Comparison of ENCODE assay signal across 8 cellular contexts in the genomic region with DNA sequence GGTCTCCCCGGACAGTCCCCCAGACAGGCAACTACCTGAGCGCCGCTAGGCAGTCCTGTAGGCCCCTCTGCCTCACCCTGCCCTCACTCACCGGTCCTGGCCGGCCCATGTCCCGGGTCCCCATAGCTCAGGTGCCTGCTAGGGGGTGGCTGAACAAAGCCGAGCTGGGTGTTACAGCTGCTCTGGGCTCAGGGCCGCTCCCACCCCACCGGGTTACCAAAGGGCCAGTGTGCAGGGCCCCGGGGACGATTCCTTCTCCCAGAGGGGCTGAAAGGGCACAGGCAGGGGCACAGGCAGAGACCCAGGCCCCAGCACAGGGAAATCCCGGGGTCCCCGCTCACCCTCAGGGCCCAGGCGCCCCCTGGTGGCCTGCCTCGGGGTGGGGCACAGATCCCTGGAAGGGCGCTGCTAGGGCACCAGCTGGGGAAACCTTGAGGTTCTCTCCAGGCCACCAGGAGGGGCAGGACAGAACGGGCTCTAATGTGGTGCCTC.
DNase-seq lines count a peak whose midpoint lies in the region; ATAC-seq and TF ChIP-seq lines count a peak whose summit lies in the region.

No MANE protein-coding gene starts in this region.

- H3K27ac Mint-ChIP-seq in CD4-positive, alpha-beta memory T cell, result no peak overlapping the region

- H2AFZ ChIP-seq in mammary epithelial cell (ENCODE audit: low read depth, low read length), result no peak overlapping the region

- DNase-seq in CD4-positive, alpha-beta memory T cell, result peak in 4 of 5 donors; percentile 54 to 67 (median 63)
- DNase-seq in HT-29 (ENCODE audit: low spot score) (peak; percentile 54), mammary epithelial cell (peak; percentile 11), lower lobe of right lung (no peak)
- DNase-seq in activated CD4-positive, CD25-positive, alpha-beta regulatory T cell (lab: John Stamatoyannopoulos, UW), result peak; percentile 25 to 59 (median 41)
- peak; percentile 43 to 61 for DNase-seq in stimulated activated CD8-positive, alpha-beta memory T cell treated with anti-CD3 and anti-CD28 coated beads, Interleukin-2, amount 100 ng/mL, for 48 hours (ENCODE audit: low read depth in 2 of 2)

- in situ Hi-C loops in mammary epithelial cell (cut with MboI; ENCODE audit: low sequenced_read_pairs in 2 of 2), result loop anchor here in 1 of 2 donors (5.0 kb wide), 1 partner anchor 255 kb away; no protein-coding TSS in a partner anchor

- no peak overlapping the region for H3K27ac ChIP-seq in CD4-positive, alpha-beta memory T cell (ENCODE audit: low read depth, low read length)
- no peak overlapping the region for H3K27ac ChIP-seq in mammary epithelial cell (ENCODE audit: insufficient read depth, low read depth, low read length)
- H3K27ac ChIP-seq in lower lobe of right lung, result no peak overlapping the region

- intact Hi-C loops in CD4-positive, alpha-beta memory T cell (cut with micrococcal nuclease), result loop anchor here (1.0 kb wide), 2 partner anchors 175 to 283 kb away; no protein-coding TSS in a partner anchor
- intact Hi-C loops in mammary epithelial cell (cut with micrococcal nuclease), result loop anchor here (1.0 to 5.0 kb wide), 3 partner anchors 175 to 440 kb away; no protein-coding TSS in a partner anchor
- intact Hi-C loops in lower lobe of right lung (cut with DNase I), result no loop called here

- no peak overlapping the region for H3K4me3 ChIP-seq in CD4-positive, alpha-beta memory T cell (ENCODE audit: low read length in 2 of 2)
- H3K4me3 ChIP-seq in mammary epithelial cell (replicated peaks in 1 of 3; ENCODE audit: insufficient read depth in 1 of 3, low read depth in 2 of 3, low read length in 3 of 3) (no peak overlapping the region), lower lobe of right lung (no peak overlapping the region)

- peaks cover 0 to 4% (median 0%) of the 10 kb centered on the region in 4 donors for H3K4me1 Mint-ChIP-seq in CD4-positive, alpha-beta memory T cell

- no peaks in the 10 kb centered on the region for H3K27me3 ChIP-seq in CD4-positive, alpha-beta memory T cell (ENCODE audit: insufficient read depth, low read length)
- H3K27me3 ChIP-seq in mammary epithelial cell (ENCODE audit: insufficient read depth, low read length) (no peaks in the 10 kb centered on the region), lower lobe of right lung (ENCODE audit: low read depth) (peaks cover 5% of the 10 kb centered on the region)

- no TSS peak for BruUV-seq in mammary epithelial cell (replicated peaks; lab: Mats Ljungman, UMichigan)

- H4K20me1 ChIP-seq in mammary epithelial cell (ENCODE audit: insufficient read depth, low read length), result no peaks in the 10 kb centered on the region

- ATAC-seq in lower lobe of right lung (peak; percentile 47 to 64), HG02763 (IDR thresholded peaks at IDR 0.05; ENCODE audit: unreplicated experiment) (no peak), GM21737 (IDR thresholded peaks at IDR 0.05; ENCODE audit: unreplicated experiment) (no peak)

- POLR2A ChIA-PET in CD4-positive, alpha-beta memory T cell (lab: Charles Lee; ENCODE audit: partially characterized antibody), result interaction anchor here (1.5 to 1.7 kb wide), 2 partner anchors 256 to 316 kb away, joined by 4 to 11 read pairs; a partner anchor contains a TSS

- WGBS in mammary epithelial cell (ENCODE audit: low coverage, missing lambda C conversion rate), result 55% methylated on average over 7 of the region's 17 CpGs

- dilution Hi-C loops in mammary epithelial cell (cut with HindIII; ENCODE audit: low sequenced_read_pairs), result no loop called here

- H3K9ac ChIP-seq in mammary epithelial cell (ENCODE audit: insufficient read depth, low read length), result no peak overlapping the region

- peaks cover 0 to 5% of the 10 kb centered on the region in 2 donors for H3K27me3 Mint-ChIP-seq in CD4-positive, alpha-beta memory T cell

- no peak overlapping the region for H3K4me2 ChIP-seq in mammary epithelial cell (ENCODE audit: insufficient read depth, low read depth, low read length)

- no peaks in the 10 kb centered on the region for H3K36me3 Mint-ChIP-seq in CD4-positive, alpha-beta memory T cell

- peaks cover 0 to 5% (median 0%) of the 10 kb centered on the region in 8 donors for H3K9me3 Mint-ChIP-seq in CD4-positive, alpha-beta memory T cell

- TF ChIP-seq CTCF in mammary epithelial cell (conservative IDR thresholded peaks at IDR 0.05 in 1 of 2, IDR thresholded peaks at IDR 0.05 in 1 of 2; ENCODE audit: extremely low read depth in 1 of 2, insufficient read depth in 1 of 2, low read depth in 1 of 2, low read length in 2 of 2) (peak; percentile 58 to 85), lower lobe of right lung (IDR thresholded peaks at IDR 0.05) (peak; percentile 81)

- H3K4me3 Mint-ChIP-seq in CD4-positive, alpha-beta memory T cell, result no peak overlapping the region

- no peaks in the 10 kb centered on the region for H3K9me3 ChIP-seq in CD4-positive, alpha-beta memory T cell (ENCODE audit: control insufficient read depth in 1 of 2, low read length in 2 of 2)
- H3K9me3 ChIP-seq in mammary epithelial cell (replicated peaks; ENCODE audit: insufficient read depth, low read length) (no peaks in the 10 kb centered on the region), lower lobe of right lung (no peaks in the 10 kb centered on the region)

- H3K36me3 ChIP-seq in CD4-positive, alpha-beta memory T cell (ENCODE audit: insufficient read depth, low read length), result no peaks in the 10 kb centered on the region
- no peaks in the 10 kb centered on the region for H3K36me3 ChIP-seq in mammary epithelial cell (ENCODE audit: insufficient read depth, low read length)
- no peaks in the 10 kb centered on the region for H3K36me3 ChIP-seq in lower lobe of right lung

- CTCF ChIA-PET in CD4-positive, alpha-beta memory T cell (lab: Charles Lee; ENCODE audit: partially characterized antibody), result interaction anchor here (0.6 to 10.6 kb wide), 16 partner anchors 16 to 440 kb away, joined by 3 to 225 read pairs (median 4); a partner anchor contains a TSS
- CTCF ChIA-PET in mammary epithelial cell (lab: Charles Lee; ENCODE audit: low non-redundant PET), result interaction anchor here (0.6 kb wide), 2 partner anchors 316 to 551 kb away, joined by 5 to 12 read pairs; a partner anchor contains a TSS

- H3K4me1 ChIP-seq in CD4-positive, alpha-beta memory T cell (ENCODE audit: insufficient read depth, low read length), result no peaks in the 10 kb centered on the region
- H3K4me1 ChIP-seq in mammary epithelial cell (ENCODE audit: insufficient read depth, low read length) (no peaks in the 10 kb centered on the region), lower lobe of right lung (no peaks in the 10 kb centered on the region)

- no peaks in the 10 kb centered on the region for H3K79me2 ChIP-seq in mammary epithelial cell (ENCODE audit: insufficient read depth, low read length)

Comparison
In these comparisons a context has a peak if more than half of its experiments do, and no peak if none do; other contexts are left out.
1. ATAC-seq: peak in lower lobe of right lung (2 of 2); none in HG02763 (single experiment) and GM21737 (single experiment).